1 cellular context compared by ENCODE assay signal in the genomic region with DNA sequence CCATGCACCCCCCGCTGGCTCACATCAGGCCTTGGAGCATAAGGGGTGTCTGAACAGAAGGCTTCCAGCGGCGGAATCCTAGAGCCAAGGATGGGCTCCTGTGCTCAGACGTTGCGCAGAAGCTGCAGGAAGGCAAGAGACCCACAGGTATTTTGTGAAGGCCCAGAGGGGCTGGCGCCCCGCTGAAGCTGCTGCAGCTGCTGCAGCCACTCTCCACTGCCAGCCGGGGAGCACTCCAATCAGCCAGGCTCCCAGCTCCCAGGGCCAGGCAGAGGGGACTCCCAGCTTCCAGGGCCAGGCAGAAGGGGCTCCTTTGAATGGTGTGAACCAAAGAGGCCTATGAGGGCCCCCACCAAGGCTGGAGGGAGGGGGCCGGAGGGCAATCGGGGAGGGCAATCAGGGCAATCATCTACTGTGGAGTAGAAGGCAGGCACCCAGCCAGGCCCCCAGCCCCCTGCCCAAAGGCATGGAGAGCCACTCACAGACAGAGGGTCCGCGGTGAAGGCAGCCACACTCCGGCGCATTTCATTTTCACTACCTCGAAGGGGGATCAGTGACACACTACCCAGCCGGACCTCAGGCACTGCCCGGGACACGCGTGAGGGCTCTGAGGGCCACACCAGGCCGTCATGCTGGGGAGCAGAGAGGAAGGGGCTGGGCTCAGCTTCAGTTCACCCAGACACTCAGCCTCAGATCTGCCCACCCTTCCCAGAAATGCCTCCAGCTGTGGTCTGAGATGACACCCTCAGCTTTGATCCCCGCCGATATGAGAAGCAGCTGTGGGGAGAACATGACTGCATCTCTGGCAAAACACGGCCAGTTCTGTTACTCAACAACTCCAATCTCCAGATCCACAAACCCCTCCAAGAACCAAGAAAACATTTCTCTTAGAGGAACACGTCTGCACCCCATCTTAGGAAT.
TF ChIP-seq lines count a peak whose summit lies in the region.

No MANE protein-coding gene starts in this region.

TF ChIP-seq in K562, 482 proteins besides CTCF, POLR2A, EP300 and RAD21:
- TF ChIP-seq, protein P1, sequence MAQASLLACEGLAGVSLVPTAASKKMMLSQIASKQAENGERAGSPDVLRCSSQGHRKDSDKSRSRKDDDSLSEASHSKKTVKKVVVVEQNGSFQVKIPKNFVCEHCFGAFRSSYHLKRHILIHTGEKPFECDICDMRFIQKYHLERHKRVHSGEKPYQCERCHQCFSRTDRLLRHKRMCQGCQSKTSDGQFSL (CRISPR knock-in tag; IDR thresholded peaks at IDR 0.05), result 0 out of 2 replicates have a peak, but pooled peaks have one; percentile 22
- TF ChIP-seq, protein P1 (tag; IDR thresholded peaks at IDR 0.05), result no peak
- TF ChIP-seq, protein P2, sequence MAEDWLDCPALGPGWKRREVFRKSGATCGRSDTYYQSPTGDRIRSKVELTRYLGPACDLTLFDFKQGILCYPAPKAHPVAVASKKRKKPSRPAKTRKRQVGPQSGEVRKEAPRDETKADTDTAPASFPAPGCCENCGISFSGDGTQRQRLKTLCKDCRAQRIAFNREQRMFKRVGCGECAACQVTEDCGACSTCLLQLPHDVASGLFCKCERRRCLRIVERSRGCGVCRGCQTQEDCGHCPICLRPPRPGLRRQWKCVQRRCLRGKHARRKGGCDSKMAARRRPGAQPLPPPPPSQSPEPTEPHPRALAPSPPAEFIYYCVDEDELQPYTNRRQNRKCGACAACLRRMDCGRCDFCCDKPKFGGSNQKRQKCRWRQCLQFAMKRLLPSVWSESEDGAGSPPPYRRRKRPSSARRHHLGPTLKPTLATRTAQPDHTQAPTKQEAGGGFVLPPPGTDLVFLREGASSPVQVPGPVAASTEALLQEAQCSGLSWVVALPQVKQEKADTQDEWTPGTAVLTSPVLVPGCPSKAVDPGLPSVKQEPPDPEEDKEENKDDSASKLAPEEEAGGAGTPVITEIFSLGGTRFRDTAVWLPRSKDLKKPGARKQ (CRISPR knock-in tag; IDR thresholded peaks at IDR 0.05), result no peak
- TF ChIP-seq ZNF445 (CRISPR knock-in tag; IDR thresholded peaks at IDR 0.05; ENCODE audit: low read depth), result no peak
